Comparison of ENCODE assay signal across 16 cellular contexts in genomic region chr6:71367763-71368162, GRCh38.
DNase-seq lines count a peak whose midpoint lies in the region; ATAC-seq, FAIRE-seq and TF ChIP-seq lines count a peak whose summit lies in the region.
"Had no signal": no experiment of that assay in that cellular context is flagged by ENCODE, and none has a peak within 500 bp of the region (broad histone marks: within the 10 kb centered on the region; RNA-seq: fewer than 3 reads in every experiment).

No MANE protein-coding gene starts in this region.

- H3K79me2 ChIP-seq in trophoblast cell (ENCODE audit: control insufficient read depth, insufficient read depth, low read length, poor library complexity) = no peaks in the 10 kb centered on the region

- peak overlapping the region; percentile 50 for H4K12ac ChIP-seq in trophoblast cell (ENCODE audit: low read depth, low read length)

- peaks cover 4% of the 10 kb centered on the region for H3K79me1 ChIP-seq in trophoblast cell (ENCODE audit: low read length)

- DNase-seq in NCI-H526 (lab: John Stamatoyannopoulos, UW) = peak; percentile 14 to 37
- no peak for DNase-seq in NCI-H526 treated with DMSO at 0.1 percent for 48 hours (lab: John Stamatoyannopoulos, UW)
- DNase-seq in KBM-7 = peak; percentile 61
- peak; percentile 67 for DNase-seq in bronchial epithelial cell (ENCODE audit: low read depth)
- DNase-seq in trophoblast cell = peak; percentile 11 to 17
- no peak for DNase-seq in SIG-M5 (lab: John Stamatoyannopoulos, UW)
- no peak for DNase-seq in GM12892 (ENCODE audit: insufficient read length)
- DNase-seq: activated CD8-positive, alpha-beta memory T cell treated with anti-CD3 and anti-CD28 coated beads, Interleukin-2, amount 10 ng/mL, durations not matched to agents 7 days and 5 days; esophagus squamous epithelium; NCI-H1694; NK-92 treated with Interleukin-12 subunit alpha and Interleukin-12 subunit beta, amount 100 ng/mL, for 24 hours; nucleus accumbens; testis had no signal

- no peak for ATAC-seq in GM18502 (IDR thresholded peaks at IDR 0.05; ENCODE audit: poor library complexity, unreplicated experiment)
- ATAC-seq: activated CD8-positive, alpha-beta memory T cell treated with anti-CD3 and anti-CD28 coated beads, Interleukin-2, amount 10 ng/mL, durations not matched to agents 7 days and 5 days had no signal

- peak overlapping the region; percentile 68 for H2BK120ac ChIP-seq in trophoblast cell (ENCODE audit: insufficient read depth, low read length, poor library complexity)

- H4K91ac ChIP-seq in trophoblast cell (ENCODE audit: low read depth, low read length) = peak overlapping the region; percentile 89

- H2BK5ac ChIP-seq in trophoblast cell (ENCODE audit: low read depth, low read length, poor library complexity) = peak overlapping the region; percentile 92

- no peak overlapping the region for H3K9ac ChIP-seq in trophoblast cell (ENCODE audit: low read length)

- no CpG with 5 or more reads among the region's 3 CpGs for WGBS in trophoblast cell (ENCODE audit: extremely low coverage, insufficient coverage, insufficient read length)

- H3K4me2 ChIP-seq in trophoblast cell (ENCODE audit: low read length) = no peak overlapping the region

- no peak overlapping the region for H3K4me3 ChIP-seq in bronchial epithelial cell (ENCODE audit: low read depth, low read length)
- no peak overlapping the region for H3K4me3 ChIP-seq in trophoblast cell (ENCODE audit: low read depth, low read length)
- H3K4me3 ChIP-seq: esophagus squamous epithelium, SJSA1, skin epidermis, testis had no signal

- H3K4me1 ChIP-seq in trophoblast cell (ENCODE audit: control insufficient read depth in 1 of 2, insufficient read depth in 2 of 2, low read length in 2 of 2) = peaks cover 5 to 6% of the 10 kb centered on the region in 2 experiments
- H3K4me1 ChIP-seq: testis had no signal

- no peak overlapping the region for H2AK5ac ChIP-seq in trophoblast cell (ENCODE audit: low read length)

- peak overlapping the region; percentile 79 for H3K4ac ChIP-seq in trophoblast cell (ENCODE audit: low read depth, low read length)

- peak overlapping the region; percentile 84 for H3K14ac ChIP-seq in trophoblast cell (ENCODE audit: low read length)

- no peaks in the 10 kb centered on the region for H3K9me3 ChIP-seq in trophoblast cell (ENCODE audit: insufficient read depth, low read depth, low read length)
- H3K9me3 ChIP-seq: esophagus squamous epithelium, SJSA1, testis had no signal

- no peak overlapping the region for H3K23ac ChIP-seq in trophoblast cell (ENCODE audit: low read length)

- H3K36me3 ChIP-seq in bronchial epithelial cell (ENCODE audit: control insufficient read depth, insufficient read depth, low read length) = no peaks in the 10 kb centered on the region
- H3K36me3 ChIP-seq in trophoblast cell (ENCODE audit: control insufficient read depth in 1 of 2, insufficient read depth in 2 of 2, low read length in 2 of 2) = peaks cover 0 to 3% of the 10 kb centered on the region in 2 experiments
- H3K36me3 ChIP-seq: esophagus squamous epithelium had no signal

- no peak for FAIRE-seq in bronchial epithelial cell (lab: Jason Lieb, UNC)
- no peak for FAIRE-seq in GM12892 (lab: Jason Lieb, UNC)

- peak overlapping the region; percentile 13 for H4K8ac ChIP-seq in trophoblast cell (ENCODE audit: low read depth, low read length)

- peak overlapping the region; percentile 43 for H2BK12ac ChIP-seq in trophoblast cell (ENCODE audit: low read length)

- peak overlapping the region; percentile 84 for H3K18ac ChIP-seq in trophoblast cell (ENCODE audit: low read length)

- in situ Hi-C loops in KBM-7 (cut with MboI; ENCODE audit: low pct_unique_long_range_greater_than_20kb, low sequenced_read_pairs) = no loop called here

- no peak for TF ChIP-seq POLR2A in GM12892 (IDR thresholded peaks at IDR 0.05; ENCODE audit: low read depth, low read length)

- H3K27ac ChIP-seq in trophoblast cell (ENCODE audit: low read depth, low read length) = no peak overlapping the region
- H3K27ac ChIP-seq: esophagus squamous epithelium, SJSA1, testis had no signal

- peak overlapping the region; percentile 77 for H2AFZ ChIP-seq in trophoblast cell (ENCODE audit: insufficient read depth, low read length, poor library complexity)

- no peak for TF ChIP-seq CTCF in bronchial epithelial cell (IDR thresholded peaks at IDR 0.05; ENCODE audit: insufficient read depth, low read length, severe bottlenecking)

- no peaks in the 10 kb centered on the region for H3K27me3 ChIP-seq in bronchial epithelial cell (ENCODE audit: control insufficient read depth, insufficient read depth, low read length)
- H3K27me3 ChIP-seq in trophoblast cell (ENCODE audit: insufficient read depth, low read length) = no peaks in the 10 kb centered on the region
- H3K27me3 ChIP-seq: esophagus squamous epithelium, SJSA1, testis had no signal

Comparison
In these comparisons a context has a peak if more than half of its experiments do, and no peak if none do; other contexts are left out.
1. DNase-seq: peak in NCI-H526 (2 of 2), KBM-7 (single experiment), bronchial epithelial cell (single experiment) and trophoblast cell (2 of 2); none in NCI-H526 treated with DMSO at 0.1 percent for 48 hours (single experiment), SIG-M5 (single experiment) and GM12892 (single experiment).